ENCODE assay signal across 2 cellular contexts in genomic region chr18:38931754-38932050, GRCh38.
TF ChIP-seq lines count a peak whose summit lies in the region.

No MANE protein-coding gene starts in this region.

TF ChIP-seq in GM23338, 12 proteins besides CTCF, POLR2A, EP300 and RAD21:
- TF ChIP-seq ETS1 (IDR thresholded peaks at IDR 0.05) = no peak
- TF ChIP-seq EZH2 (IDR thresholded peaks at IDR 0.05; ENCODE audit: low read depth, unreplicated experiment) = no peak
- TF ChIP-seq JUNB (IDR thresholded peaks at IDR 0.05; ENCODE audit: unreplicated experiment) = no peak
- no peak for TF ChIP-seq ZNF114 (CRISPR knock-in tag; IDR thresholded peaks at IDR 0.05)
- no peak for TF ChIP-seq ZNF331 (CRISPR knock-in tag; IDR thresholded peaks at IDR 0.05; ENCODE audit: low read depth)
- no peak for TF ChIP-seq NANOG (IDR thresholded peaks at IDR 0.05; ENCODE audit: borderline replicate concordance)
- TF ChIP-seq POLR2AphosphoS5 (IDR thresholded peaks at IDR 0.05; ENCODE audit: low read depth) = no peak
- TF ChIP-seq, protein P1, sequence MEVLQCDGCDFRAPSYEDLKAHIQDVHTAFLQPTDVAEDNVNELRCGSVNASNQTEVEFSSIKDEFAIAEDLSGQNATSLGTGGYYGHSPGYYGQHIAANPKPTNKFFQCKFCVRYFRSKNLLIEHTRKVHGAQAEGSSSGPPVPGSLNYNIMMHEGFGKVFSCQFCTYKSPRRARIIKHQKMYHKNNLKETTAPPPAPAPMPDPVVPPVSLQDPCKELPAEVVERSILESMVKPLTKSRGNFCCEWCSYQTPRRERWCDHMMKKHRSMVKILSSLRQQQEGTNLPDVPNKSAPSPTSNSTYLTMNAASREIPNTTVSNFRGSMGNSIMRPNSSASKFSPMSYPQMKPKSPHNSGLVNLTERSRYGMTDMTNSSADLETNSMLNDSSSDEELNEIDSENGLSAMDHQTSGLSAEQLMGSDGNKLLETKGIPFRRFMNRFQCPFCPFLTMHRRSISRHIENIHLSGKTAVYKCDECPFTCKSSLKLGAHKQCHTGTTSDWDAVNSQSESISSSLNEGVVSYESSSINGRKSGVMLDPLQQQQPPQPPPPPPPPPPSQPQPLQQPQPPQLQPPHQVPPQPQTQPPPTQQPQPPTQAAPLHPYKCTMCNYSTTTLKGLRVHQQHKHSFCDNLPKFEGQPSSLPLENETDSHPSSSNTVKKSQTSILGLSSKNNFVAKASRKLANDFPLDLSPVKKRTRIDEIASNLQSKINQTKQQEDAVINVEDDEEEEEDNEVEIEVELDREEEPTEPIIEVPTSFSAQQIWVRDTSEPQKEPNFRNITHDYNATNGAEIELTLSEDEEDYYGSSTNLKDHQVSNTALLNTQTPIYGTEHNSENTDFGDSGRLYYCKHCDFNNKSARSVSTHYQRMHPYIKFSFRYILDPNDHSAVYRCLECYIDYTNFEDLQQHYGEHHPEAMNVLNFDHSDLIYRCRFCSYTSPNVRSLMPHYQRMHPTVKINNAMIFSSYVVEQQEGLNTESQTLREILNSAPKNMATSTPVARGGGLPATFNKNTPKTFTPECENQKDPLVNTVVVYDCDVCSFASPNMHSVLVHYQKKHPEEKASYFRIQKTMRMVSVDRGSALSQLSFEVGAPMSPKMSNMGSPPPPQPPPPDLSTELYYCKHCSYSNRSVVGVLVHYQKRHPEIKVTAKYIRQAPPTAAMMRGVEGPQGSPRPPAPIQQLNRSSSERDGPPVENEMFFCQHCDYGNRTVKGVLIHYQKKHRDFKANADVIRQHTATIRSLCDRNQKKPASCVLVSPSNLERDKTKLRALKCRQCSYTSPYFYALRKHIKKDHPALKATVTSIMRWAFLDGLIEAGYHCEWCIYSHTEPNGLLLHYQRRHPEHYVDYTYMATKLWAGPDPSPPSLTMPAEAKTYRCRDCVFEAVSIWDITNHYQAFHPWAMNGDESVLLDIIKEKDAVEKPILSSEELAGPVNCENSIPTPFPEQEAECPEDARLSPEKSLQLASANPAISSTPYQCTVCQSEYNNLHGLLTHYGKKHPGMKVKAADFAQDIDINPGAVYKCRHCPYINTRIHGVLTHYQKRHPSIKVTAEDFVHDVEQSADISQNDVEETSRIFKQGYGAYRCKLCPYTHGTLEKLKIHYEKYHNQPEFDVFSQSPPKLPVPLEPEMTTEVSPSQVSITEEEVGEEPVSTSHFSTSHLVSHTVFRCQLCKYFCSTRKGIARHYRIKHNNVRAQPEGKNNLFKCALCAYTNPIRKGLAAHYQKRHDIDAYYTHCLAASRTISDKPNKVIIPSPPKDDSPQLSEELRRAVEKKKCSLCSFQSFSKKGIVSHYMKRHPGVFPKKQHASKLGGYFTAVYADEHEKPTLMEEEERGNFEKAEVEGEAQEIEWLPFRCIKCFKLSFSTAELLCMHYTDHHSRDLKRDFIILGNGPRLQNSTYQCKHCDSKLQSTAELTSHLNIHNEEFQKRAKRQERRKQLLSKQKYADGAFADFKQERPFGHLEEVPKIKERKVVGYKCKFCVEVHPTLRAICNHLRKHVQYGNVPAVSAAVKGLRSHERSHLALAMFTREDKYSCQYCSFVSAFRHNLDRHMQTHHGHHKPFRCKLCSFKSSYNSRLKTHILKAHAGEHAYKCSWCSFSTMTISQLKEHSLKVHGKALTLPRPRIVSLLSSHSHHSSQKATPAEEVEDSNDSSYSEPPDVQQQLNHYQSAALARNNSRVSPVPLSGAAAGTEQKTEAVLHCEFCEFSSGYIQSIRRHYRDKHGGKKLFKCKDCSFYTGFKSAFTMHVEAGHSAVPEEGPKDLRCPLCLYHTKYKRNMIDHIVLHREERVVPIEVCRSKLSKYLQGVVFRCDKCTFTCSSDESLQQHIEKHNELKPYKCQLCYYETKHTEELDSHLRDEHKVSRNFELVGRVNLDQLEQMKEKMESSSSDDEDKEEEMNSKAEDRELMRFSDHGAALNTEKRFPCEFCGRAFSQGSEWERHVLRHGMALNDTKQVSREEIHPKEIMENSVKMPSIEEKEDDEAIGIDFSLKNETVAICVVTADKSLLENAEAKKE (CRISPR knock-in tag; IDR thresholded peaks at IDR 0.05) = no peak
- TF ChIP-seq STAT1 (IDR thresholded peaks at IDR 0.05; ENCODE audit: unreplicated experiment) = no peak

TF ChIP-seq in H1, 55 proteins besides CTCF, POLR2A, EP300 and RAD21:
- TF ChIP-seq GABPA (IDR thresholded peaks at IDR 0.05; ENCODE audit: borderline replicate concordance, insufficient read depth, low read length) = no peak
- TF ChIP-seq ZNF274 (IDR thresholded peaks at IDR 0.05; ENCODE audit: borderline replicate concordance, extremely low read depth, low read length) = no peak
- no peak for TF ChIP-seq JUN (IDR thresholded peaks at IDR 0.05; ENCODE audit: low read depth, low read length)
- TF ChIP-seq TBP (IDR thresholded peaks at IDR 0.05; ENCODE audit: low read depth, low read length) = no peak
- TF ChIP-seq CHD7 (IDR thresholded peaks at IDR 0.05; ENCODE audit: insufficient replicate concordance, low read length) = no peak
- no peak for TF ChIP-seq RBBP5 (IDR thresholded peaks at IDR 0.05; ENCODE audit: borderline replicate concordance, low read depth, low read length)
- TF ChIP-seq SAP30 (IDR thresholded peaks at IDR 0.05; ENCODE audit: insufficient read depth, insufficient replicate concordance, low read length) = no peak
- no peak for TF ChIP-seq SIX5 (IDR thresholded peaks at IDR 0.05; ENCODE audit: low read depth, low read length)
- no peak for TF ChIP-seq RXRA (IDR thresholded peaks at IDR 0.05; ENCODE audit: insufficient read depth, low read depth, low read length)
- TF ChIP-seq SRF (IDR thresholded peaks at IDR 0.05; ENCODE audit: low read depth, low read length) = no peak
- TF ChIP-seq RNF2 (IDR thresholded peaks at IDR 0.05; ENCODE audit: borderline replicate concordance, low read depth, low read length, missing control alignments, poor library complexity, severe bottlenecking) = no peak
- no peak for TF ChIP-seq KDM4A (IDR thresholded peaks at IDR 0.05; ENCODE audit: low read depth, low read length, severe bottlenecking)
- TF ChIP-seq EGR1 (IDR thresholded peaks at IDR 0.05; ENCODE audit: borderline replicate concordance, low read depth, low read length) = no peak
- TF ChIP-seq, protein P2, sequence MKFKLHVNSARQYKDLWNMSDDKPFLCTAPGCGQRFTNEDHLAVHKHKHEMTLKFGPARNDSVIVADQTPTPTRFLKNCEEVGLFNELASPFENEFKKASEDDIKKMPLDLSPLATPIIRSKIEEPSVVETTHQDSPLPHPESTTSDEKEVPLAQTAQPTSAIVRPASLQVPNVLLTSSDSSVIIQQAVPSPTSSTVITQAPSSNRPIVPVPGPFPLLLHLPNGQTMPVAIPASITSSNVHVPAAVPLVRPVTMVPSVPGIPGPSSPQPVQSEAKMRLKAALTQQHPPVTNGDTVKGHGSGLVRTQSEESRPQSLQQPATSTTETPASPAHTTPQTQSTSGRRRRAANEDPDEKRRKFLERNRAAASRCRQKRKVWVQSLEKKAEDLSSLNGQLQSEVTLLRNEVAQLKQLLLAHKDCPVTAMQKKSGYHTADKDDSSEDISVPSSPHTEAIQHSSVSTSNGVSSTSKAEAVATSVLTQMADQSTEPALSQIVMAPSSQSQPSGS (IDR thresholded peaks at IDR 0.05; ENCODE audit: low read length) = no peak
- TF ChIP-seq SP1 (IDR thresholded peaks at IDR 0.05; ENCODE audit: low read depth, low read length) = no peak
- TF ChIP-seq EZH2 (IDR thresholded peaks at IDR 0.05; ENCODE audit: low read depth, low read length, severe bottlenecking) = no peak
